Comparison of ENCODE assay signal across 18 cellular contexts in the genomic region with DNA sequence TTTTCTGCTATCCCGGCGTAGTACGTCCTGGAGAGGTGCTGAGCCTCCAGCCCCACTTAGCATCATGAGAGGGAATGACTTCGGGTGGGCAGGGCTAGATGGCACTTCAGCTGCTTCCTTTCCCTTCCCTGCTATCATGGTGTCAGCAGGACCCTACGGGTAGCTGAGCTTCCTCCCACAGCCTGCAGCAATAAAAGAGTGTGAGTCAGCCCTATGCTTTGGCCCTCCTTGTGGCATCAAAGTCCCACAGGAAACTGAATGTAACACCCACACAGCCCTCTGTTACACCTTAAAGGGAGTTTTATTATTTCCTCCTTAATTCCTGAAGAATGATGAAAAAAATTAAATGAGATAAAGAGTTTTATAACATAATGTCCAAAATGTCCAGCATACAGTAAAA.
A peak's percentile ranks its signal among the peaks of the same experiment; 100 is the strongest.
DNase-seq lines count a peak whose midpoint lies in the region; ATAC-seq and TF ChIP-seq lines count a peak whose summit lies in the region.
"Had no signal": no experiment of that assay in that cellular context is flagged by ENCODE, and none has a peak within 500 bp of the region (broad histone marks: within the 10 kb centered on the region; RNA-seq: fewer than 3 reads in every experiment).

No MANE protein-coding gene starts in this region.

- in situ Hi-C loops in G401 (cut with HindIII; ENCODE audit: low sequenced_read_pairs), result no loop called here

- intact Hi-C loops in sciatic nerve (cut with DNase I), result no loop called here

- DNase-seq in AG10803 (ENCODE audit: low read depth) (peak; percentile 32), HFF-Myc (ENCODE audit: extremely low read depth, low read depth) (peak; percentile 19), NB4 (ENCODE audit: low read depth) (peak; percentile 85), islet precursor cell (peak; percentile 49), G401 (ENCODE audit: low spot score) (no peak), medulla oblongata (ENCODE audit: extremely low spot score) (no peak), sciatic nerve (ENCODE audit: low spot score) (no peak)
- DNase-seq: glutamatergic neuron; NCI-H1694; nucleus accumbens; stimulated activated CD4-positive, alpha-beta T cell treated with anti-CD3 and anti-CD28 coated beads, Interleukin-15, amount 100 ng/mL, for 24 hours had no signal

- TF ChIP-seq CTCF in AG10803 (conservative IDR thresholded peaks at IDR 0.05; ENCODE audit: low read length), result no peak
- TF ChIP-seq CTCF in HFF-Myc (IDR thresholded peaks at IDR 0.05; ENCODE audit: low read depth, low read length, missing control alignments), result no peak
- TF ChIP-seq CTCF in NB4 (IDR thresholded peaks at IDR 0.05; ENCODE audit: low read depth, low read length), result no peak

- ATAC-seq in GM19035 (IDR thresholded peaks at IDR 0.05; ENCODE audit: unreplicated experiment) (no peak), sciatic nerve (no peak)
- ATAC-seq: activated CD4-positive, CD25-positive, alpha-beta regulatory T cell treated with anti-CD3 and anti-CD28 coated beads, Interleukin-2, amount 50 U/mL, for 24 hours; K562 had no signal

- H3K4me3 ChIP-seq in AG10803 (ENCODE audit: low read length) (no peak overlapping the region), HFF-Myc (replicated peaks; ENCODE audit: low read depth, low read length) (no peak overlapping the region), NB4 (ENCODE audit: low read depth, low read length) (no peak overlapping the region)
- H3K4me3 ChIP-seq: HAP-1, K562, Peyer's patch, SK-N-MC, thoracic aorta had no signal

- TF ChIP-seq POLR2A in NB4 (IDR thresholded peaks at IDR 0.05; ENCODE audit: extremely low read depth, insufficient read length), result no peak

Comparison
In these comparisons a context has a peak if more than half of its experiments do, and no peak if none do; other contexts are left out.
1. DNase-seq: peak in AG10803 (single experiment), HFF-Myc (single experiment), NB4 (single experiment) and islet precursor cell (single experiment); none in G401 (single experiment), medulla oblongata (single experiment) and sciatic nerve (single experiment).